In the genomic region with DNA sequence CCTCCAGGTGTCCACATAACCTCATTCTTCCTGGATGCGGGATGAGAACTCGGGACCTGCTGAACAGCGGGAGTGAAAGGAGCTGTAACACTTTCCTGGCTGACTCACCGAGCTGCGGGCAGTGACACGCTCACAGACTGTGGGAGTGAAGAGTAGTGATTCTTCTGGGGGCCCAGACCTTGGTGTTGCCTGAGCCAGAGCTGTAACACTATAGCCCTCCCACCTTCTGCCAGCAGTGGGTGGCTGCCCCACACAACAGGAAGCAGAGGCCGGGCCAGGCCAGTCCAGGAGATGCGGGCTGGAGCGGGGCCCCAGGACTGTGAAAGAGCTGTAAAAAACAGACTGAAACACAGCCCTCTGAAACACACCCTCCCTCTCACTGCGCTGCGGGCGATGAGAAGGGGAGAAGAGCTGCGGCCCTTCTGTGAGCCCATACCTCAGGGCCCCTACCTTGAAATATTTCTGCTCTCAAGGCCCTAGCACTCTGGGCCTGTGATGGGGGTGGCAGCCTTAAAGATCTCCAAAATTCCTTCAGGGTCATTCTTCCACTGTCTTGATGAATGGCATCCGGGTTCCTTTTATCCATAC, we compare ENCODE assay signal across 20 cellular contexts.
DNase-seq lines count a peak whose midpoint lies in the region; ATAC-seq and TF ChIP-seq lines count a peak whose summit lies in the region.
"Had no signal": no experiment of that assay in that cellular context is flagged by ENCODE, and none has a peak within 500 bp of the region (broad histone marks: within the 10 kb centered on the region; RNA-seq: fewer than 3 reads in every experiment).

No MANE protein-coding gene starts in this region.

- no peak overlapping the region for H4K91ac ChIP-seq in IMR-90 (ENCODE audit: insufficient read depth, low read depth, low read length)

- no peak overlapping the region for H2BK20ac ChIP-seq in IMR-90 (ENCODE audit: low read depth, low read length)

- H2AFZ ChIP-seq in IMR-90 (replicated peaks; ENCODE audit: low read length, poor library complexity): peak overlapping the region; percentile 68

- DNase-seq in IMR-90 (peak; percentile 12), epithelial cell of esophagus (ENCODE audit: low read depth) (peak; percentile 66), left kidney (ENCODE audit: low read depth, low spot score) (peak; percentile 72), testis (peak; percentile 21), NCI-H446 (lab: John Stamatoyannopoulos, UW) (no peak), T-cell (no peak)
- DNase-seq: activated CD4-positive, alpha-beta T cell treated with anti-CD3 and anti-CD28 coated beads, Interleukin-2, amount 10 ng/mL, durations not matched to agents 24 days and 14 days; activated T-cell treated with anti-CD3 and anti-CD28 coated beads, Interleukin-2, amount 50 U/mL, for 4 hours; DND-41; Karpas-422; naive B cell; NCI-H1694; NCI-H69; Peyer's patch; stimulated activated CD4-positive, alpha-beta T cell treated with anti-CD3 and anti-CD28 coated beads, Interleukin-4, amount 100 ng/mL, for 24 hours had no signal

- no peaks in the 10 kb centered on the region for H3K4me1 Mint-ChIP-seq in T-cell
- H3K4me1 Mint-ChIP-seq: activated CD4-positive, alpha-beta T cell treated with anti-CD3 and anti-CD28 coated beads, Interleukin-2, amount 10 ng/mL, durations not matched to agents 24 days and 14 days; naive B cell had no signal

- H2BK120ac ChIP-seq in IMR-90 (ENCODE audit: low read depth, low read length): no peak overlapping the region

- peaks cover 3 to 7% of the 10 kb centered on the region in 2 donors for H3K27me3 Mint-ChIP-seq in T-cell

- H3K4me3 Mint-ChIP-seq in T-cell: no peak overlapping the region
- H3K4me3 Mint-ChIP-seq: activated CD4-positive, alpha-beta T cell treated with anti-CD3 and anti-CD28 coated beads, Interleukin-2, amount 10 ng/mL, durations not matched to agents 24 days and 14 days; activated T-cell treated with anti-CD3 and anti-CD28 coated beads, Interleukin-2, amount 50 U/mL, for 4 hours; naive B cell; T-helper 2 cell treated with Interferon-gamma antibody and Interleukin-4, amounts not matched to agents 5 μg/mL and 100 μg/mL, for 36 hours had no signal

- no peak overlapping the region for H3K4me3 ChIP-seq in IMR-90 (ENCODE audit: insufficient read depth, low read depth, low read length)
- H3K4me3 ChIP-seq in epithelial cell of esophagus (ENCODE audit: low read length): no peak overlapping the region
- H3K4me3 ChIP-seq in testis: no peak overlapping the region
- H3K4me3 ChIP-seq: BLaER1 treated with 17β-estradiol and CSF1 and Interleukin-3, amounts not matched to agents 10 nM and 100 nM; Peyer's patch; right atrium auricular region had no signal

- POLR2A ChIA-PET in IMR-90 (lab: Charles Lee; ENCODE audit: unreplicated experiment) (no interaction called here), T-cell (lab: Charles Lee) (no interaction called here)

- H3K27ac ChIP-seq in IMR-90 (ENCODE audit: insufficient read depth, low read length): no peak overlapping the region
- H3K27ac ChIP-seq in testis: peak overlapping the region; percentile 11 to 19
- H3K27ac ChIP-seq: BLaER1 treated with 17β-estradiol and CSF1 and Interleukin-3, amounts not matched to agents 10 nM and 100 nM; Peyer's patch; right atrium auricular region had no signal

- H4K8ac ChIP-seq in IMR-90 (ENCODE audit: low read depth in 2 of 2, low read length in 2 of 2): no peak overlapping the region

- no peak overlapping the region for H3K4me2 ChIP-seq in IMR-90 (ENCODE audit: low read depth, low read length)
- H3K4me2 ChIP-seq: BLaER1 treated with 17β-estradiol and CSF1 and Interleukin-3, amounts not matched to agents 10 nM and 100 nM had no signal

- no peaks in the 10 kb centered on the region for H3K36me3 Mint-ChIP-seq in T-cell
- H3K36me3 Mint-ChIP-seq: naive B cell had no signal

- H3K9ac ChIP-seq in IMR-90 (ENCODE audit: low read depth, low read length): no peak overlapping the region
- H3K9ac ChIP-seq: BLaER1 treated with 17β-estradiol and CSF1 and Interleukin-3, amounts not matched to agents 10 nM and 100 nM had no signal

- TF ChIP-seq RAD21 in IMR-90 (IDR thresholded peaks at IDR 0.05; ENCODE audit: low read length): no peak

- no peak overlapping the region for H3K18ac ChIP-seq in IMR-90 (ENCODE audit: low read depth, low read length)

- no peak overlapping the region for H4K5ac ChIP-seq in IMR-90 (ENCODE audit: low read depth, low read length)

- no peak overlapping the region for H3K56ac ChIP-seq in IMR-90 (ENCODE audit: extremely low read depth, insufficient read depth, low read length)

- H4K20me1 ChIP-seq in IMR-90 (ENCODE audit: insufficient read depth, low read length): no peaks in the 10 kb centered on the region
- H4K20me1 ChIP-seq: BLaER1 treated with 17β-estradiol and CSF1 and Interleukin-3, amounts not matched to agents 10 nM and 100 nM had no signal

- H3K27me3 ChIP-seq in IMR-90 (ENCODE audit: control insufficient read depth, insufficient read depth, low read length) (no peaks in the 10 kb centered on the region), testis (no peaks in the 10 kb centered on the region)
- H3K27me3 ChIP-seq: BLaER1 treated with 17β-estradiol and CSF1 and Interleukin-3, amounts not matched to agents 10 nM and 100 nM; Peyer's patch; right atrium auricular region had no signal

- H3K14ac ChIP-seq in IMR-90 (replicated peaks; ENCODE audit: low read depth, low read length): no peak overlapping the region

- no peak overlapping the region for H3K23ac ChIP-seq in IMR-90 (ENCODE audit: low read depth, low read length)

- no peak overlapping the region for H2AK5ac ChIP-seq in IMR-90 (ENCODE audit: low read depth, low read length)

- BruUV-seq in IMR-90 (replicated peaks; lab: Mats Ljungman, UMichigan): no TSS peak

- TF ChIP-seq CTCF in IMR-90 (conservative IDR thresholded peaks at IDR 0.05; ENCODE audit: low read depth, low read length): no peak
- no peak for TF ChIP-seq CTCF in epithelial cell of esophagus (IDR thresholded peaks at IDR 0.05; ENCODE audit: insufficient read depth, low read depth, low read length, missing control alignments)
- TF ChIP-seq CTCF in testis (IDR thresholded peaks at IDR 0.05): no peak

- no peaks in the 10 kb centered on the region for H3K4me1 ChIP-seq in IMR-90 (ENCODE audit: control insufficient read depth, insufficient read depth, low read length)
- H3K4me1 ChIP-seq in testis: no peaks in the 10 kb centered on the region
- H3K4me1 ChIP-seq: BLaER1 treated with 17β-estradiol and CSF1 and Interleukin-3, amounts not matched to agents 10 nM and 100 nM; Peyer's patch; right atrium auricular region had no signal

- 20% methylated on average over 1 of the region's 14 CpGs; no CpG with 5 or more reads in 1 of the 2 experiments for WGBS in IMR-90 (ENCODE audit: extremely low coverage in 2 of 2, insufficient read length in 1 of 2), 2 experiments
- 55 to 64% methylated on average over 12 to 14 of the region's 14 CpGs for WGBS in testis, 2 donors

- ATAC-seq in IMR-90 (ENCODE audit: low read depth): no peak
- no peak for ATAC-seq in HG02623 (IDR thresholded peaks at IDR 0.05; ENCODE audit: unreplicated experiment)
- no peak for ATAC-seq in T-cell (replicated peaks in 1 of 4)
- no peak for ATAC-seq in HG02610 (IDR thresholded peaks at IDR 0.05; ENCODE audit: unreplicated experiment)
- ATAC-seq: activated T-cell treated with anti-CD3 and anti-CD28 coated beads, Interleukin-2, amount 50 U/mL, for 4 hours had no signal

- H2BK5ac ChIP-seq in IMR-90 (ENCODE audit: low read depth, low read length, poor library complexity, severe bottlenecking): no peak overlapping the region

- H3K4ac ChIP-seq in IMR-90 (ENCODE audit: low read depth, low read length): no peak overlapping the region

- no peak overlapping the region for H3K27ac Mint-ChIP-seq in T-cell
- H3K27ac Mint-ChIP-seq: activated CD4-positive, alpha-beta T cell treated with anti-CD3 and anti-CD28 coated beads, Interleukin-2, amount 10 ng/mL, durations not matched to agents 24 days and 14 days; T-helper 2 cell treated with Interferon-gamma antibody and Interleukin-4, amounts not matched to agents 5 μg/mL and 100 μg/mL, for 36 hours had no signal

- TF ChIP-seq POLR2A in IMR-90 (IDR thresholded peaks at IDR 0.05; ENCODE audit: low read depth, low read length) (no peak), testis (IDR thresholded peaks at IDR 0.05) (no peak)

- H3K79me1 ChIP-seq in IMR-90 (ENCODE audit: low read depth in 1 of 2, low read length in 2 of 2): no peaks in the 10 kb centered on the region

- H3K9me3 Mint-ChIP-seq in T-cell: peaks cover 0 to 4% (median 0%) of the 10 kb centered on the region in 3 donors
- H3K9me3 Mint-ChIP-seq: activated CD4-positive, alpha-beta T cell treated with anti-CD3 and anti-CD28 coated beads, Interleukin-2, amount 10 ng/mL, durations not matched to agents 24 days and 14 days; activated T-cell treated with anti-CD3 and anti-CD28 coated beads, Interleukin-2, amount 50 U/mL, for 4 hours; T-helper 2 cell treated with Interferon-gamma antibody and Interleukin-4, amounts not matched to agents 5 μg/mL and 100 μg/mL, for 36 hours had no signal

- H3K36me3 ChIP-seq in IMR-90 (ENCODE audit: control insufficient read depth, insufficient read depth, low read length): no peaks in the 10 kb centered on the region
- no peaks in the 10 kb centered on the region for H3K36me3 ChIP-seq in testis (ENCODE audit: low read depth, missing control alignments)
- H3K36me3 ChIP-seq: BLaER1 treated with 17β-estradiol and CSF1 and Interleukin-3, amounts not matched to agents 10 nM and 100 nM; Peyer's patch; right atrium auricular region had no signal

- H2BK15ac ChIP-seq in IMR-90 (ENCODE audit: low read depth, low read length): no peak overlapping the region

- in situ Hi-C loops in IMR-90 (cut with MboI; ENCODE audit: low sequenced_read_pairs): no loop called here

- no peaks in the 10 kb centered on the region for H3K9me1 ChIP-seq in IMR-90 (ENCODE audit: insufficient read depth, low read length)

- no peaks in the 10 kb centered on the region for H3K9me3 ChIP-seq in IMR-90 (ENCODE audit: control insufficient read depth, insufficient read depth, low read length)
- no peaks in the 10 kb centered on the region for H3K9me3 ChIP-seq in testis
- H3K9me3 ChIP-seq: Peyer's patch, right atrium auricular region had no signal

- CTCF ChIA-PET in IMR-90 (lab: Yijun Ruan, JAX) (interaction anchor here (0.5 kb wide), 1 partner anchor 204 kb away, joined by 5 read pairs; no protein-coding TSS in a partner anchor), T-cell (lab: Charles Lee) (no interaction called here)

- peak overlapping the region; percentile 55 for H2AK9ac ChIP-seq in IMR-90 (replicated peaks; ENCODE audit: low read depth, low read length, poor library complexity)

- intact Hi-C loops in IMR-90 (cut with micrococcal nuclease): no loop called here
- intact Hi-C loops in testis (cut with DNase I; ENCODE audit: low total_unique reads): no loop called here

- dilution Hi-C loops in IMR-90 (cut with HindIII; ENCODE audit: low sequenced_read_pairs, unreplicated experiment): no loop called here

TF ChIP-seq in IMR-90, 13 proteins besides CTCF, POLR2A, EP300 and RAD21 (continues in another document):
- TF ChIP-seq MAZ (IDR thresholded peaks at IDR 0.05; ENCODE audit: borderline replicate concordance, low read depth, low read length) (no peak), CHD1 (IDR thresholded peaks at IDR 0.05; ENCODE audit: low read depth, low read length) (no peak), BHLHE40 (IDR thresholded peaks at IDR 0.05; ENCODE audit: low read depth, low read length) (no peak), CEBPB (IDR thresholded peaks at IDR 0.05; ENCODE audit: low read depth, low read length) (no peak), SMC3 (IDR thresholded peaks at IDR 0.05; ENCODE audit: low read depth, low read length) (no peak)

Comparison
In these comparisons a context has a peak if more than half of its experiments do, and no peak if none do; other contexts are left out.
1. DNase-seq: peak in IMR-90 (single experiment), epithelial cell of esophagus (single experiment), left kidney (single experiment) and testis (single experiment); none in NCI-H446 (0 of 2) and T-cell (0 of 34).